In the genomic region with DNA sequence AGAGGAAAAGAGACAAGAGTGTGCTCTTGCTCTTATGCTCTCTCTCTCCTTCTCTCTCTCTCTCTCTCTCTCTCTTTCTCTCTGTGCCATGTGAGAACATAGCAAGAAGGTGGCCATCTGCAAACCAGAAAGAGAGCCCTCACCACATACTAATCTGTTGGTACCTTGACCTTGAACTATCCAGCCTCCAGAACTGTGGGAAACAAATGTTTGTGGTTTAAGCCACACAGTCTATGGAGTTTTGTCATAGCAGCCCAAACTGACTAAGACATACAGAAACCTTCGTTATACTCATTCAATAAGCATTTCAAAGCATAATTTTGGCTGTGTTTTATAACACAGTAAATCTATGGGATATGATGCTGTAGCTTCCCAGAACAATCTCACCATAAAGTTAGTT, we compare ENCODE assay signal across 24 cellular contexts. TPM values are rescaled to one million over a fixed set of nuclear protein-coding genes. Genes with fewer than 3 reads are reported as not detected.
DNase-seq lines count a peak whose midpoint lies in the region; ATAC-seq and TF ChIP-seq lines count a peak whose summit lies in the region.
"Had no signal": no experiment of that assay in that cellular context is flagged by ENCODE, and none has a peak within 500 bp of the region (broad histone marks: within the 10 kb centered on the region; RNA-seq: fewer than 3 reads in every experiment).

No MANE protein-coding gene starts in this region.

- H3K4me3 ChIP-seq in AG10803 (ENCODE audit: low read length): no peak overlapping the region
- H3K4me3 ChIP-seq in astrocyte of the spinal cord (ENCODE audit: low read depth, low read length): no peak overlapping the region
- H3K4me3 ChIP-seq: K562, PC-9 had no signal

- TF ChIP-seq CTCF in AG10803 (conservative IDR thresholded peaks at IDR 0.05; ENCODE audit: low read length) (no peak), astrocyte of the spinal cord (IDR thresholded peaks at IDR 0.05; ENCODE audit: low read depth, low read length) (no peak)

- ATAC-seq in GM21526 (IDR thresholded peaks at IDR 0.05; ENCODE audit: low FRiP score, unreplicated experiment) (no peak), GM21717 (IDR thresholded peaks at IDR 0.05; ENCODE audit: unreplicated experiment) (no peak)
- ATAC-seq: CD8-positive, alpha-beta T cell; HepG2; K562; SK-N-SH treated with all-trans-retinoic acid at 6 μM for 48 hours had no signal

- DNase-seq in AG10803 (ENCODE audit: low read depth): peak; percentile 67
- DNase-seq in HT1080 (ENCODE audit: low read depth): peak; percentile 69
- peak; percentile 77 for DNase-seq in astrocyte of the spinal cord (ENCODE audit: low read depth, low spot score)
- DNase-seq in myocyte (ENCODE audit: low read depth): peak; percentile 5
- no peak for DNase-seq in AG08396 (ENCODE audit: low spot score)
- no peak for DNase-seq in stimulated activated CD4-positive, alpha-beta T cell treated with anti-CD3 and anti-CD28 coated beads, Interleukin-2, amount 100 ng/mL, for 24 hours
- DNase-seq: ACHN; AML-193; C1 segment of cervical spinal cord; CD8-positive, alpha-beta T cell; DND-41; GDM1; H7; NCI-H1105; NCI-H146; NCI-H2029; NCI-H2227 treated with DMSO at 0.1 percent for 48 hours; NCI-H510A; PC-9 had no signal

- in situ Hi-C loops in astrocyte of the spinal cord (cut with HindIII; ENCODE audit: low sequenced_read_pairs): no loop called here

RNA-seq across cellular contexts. Expression of a gene that starts 56.4 kb away (rescaled TPM):
- total RNA-seq in HT1080 (2014; rRNA removed; shearing (Covaris generic)): 27.6 and 47.7 TPM in 2 replicates
- polyA plus RNA-seq in HT1080 (2015; cell fraction: cytosol; rRNA removed): 27.2 and 31.9 TPM in 2 replicates
- polyA plus RNA-seq in HT1080 (2015; cell fraction: nucleus; rRNA removed): 25.2 and 26.9 TPM in 2 replicates
- 0.19 TPM in 1 of 2 replicates, not detected in the other for total RNA-seq in myocyte
- 0.40 TPM for polyA plus RNA-seq in myocyte (2012)
- total RNA-seq: CD8-positive, alpha-beta T cell; HepG2; K562; PC-9 had no signal
- polyA plus RNA-seq: HepG2 had no signal

Comparison
In these comparisons a context has a peak if more than half of its experiments do, and no peak if none do; other contexts are left out.
1. DNase-seq: peak in AG10803 (single experiment), HT1080 (single experiment), astrocyte of the spinal cord (single experiment) and myocyte (single experiment); none in AG08396 (single experiment) and stimulated activated CD4-positive, alpha-beta T cell treated with anti-CD3 and anti-CD28 coated beads, Interleukin-2, amount 100 ng/mL, for 24 hours (0 of 2).
2. RNA of a gene that starts 56.4 kb away (total RNA-seq): 27.6 to 47.7 TPM in HT1080; 0.19 TPM in myocyte; every median in the first group is over 10 times any median in the second.